26 cellular contexts compared by ENCODE assay signal in genomic region chr3:87498358-87499080, GRCh38.
DNase-seq lines count a peak whose midpoint lies in the region; ATAC-seq, FAIRE-seq and TF ChIP-seq lines count a peak whose summit lies in the region.
"Had no signal": no experiment of that assay in that cellular context is flagged by ENCODE, and none has a peak within 500 bp of the region (broad histone marks: within the 10 kb centered on the region; RNA-seq: fewer than 3 reads in every experiment).

No MANE protein-coding gene starts in this region.

- H3K27ac ChIP-seq in A549 (no peak overlapping the region), HEK293 (ENCODE audit: extremely low read depth, low read depth, low read length) (no peak overlapping the region), Panc1 (ENCODE audit: low read length) (peak overlapping the region; percentile 69; the same call in 1 of the 2 replicates)
- H3K27ac ChIP-seq: HL-60, KMS-11 had no signal

- no peak overlapping the region for H3K4me3 ChIP-seq in A549
- H3K4me3 ChIP-seq in HEK293 (ENCODE audit: low read depth, low read length) = no peak overlapping the region
- H3K4me3 ChIP-seq in Panc1 (ENCODE audit: low read depth in 2 of 2, low read length in 2 of 2) = no peak overlapping the region
- no peak overlapping the region for H3K4me3 ChIP-seq in foreskin fibroblast (ENCODE audit: low read depth in 1 of 2, low read length in 2 of 2)

- no peaks in the 10 kb centered on the region for H3K27me3 ChIP-seq in Panc1 (ENCODE audit: control insufficient read depth, insufficient read depth, low read length)

- no TSS peak for BruUV-seq in Panc1 (replicated peaks; lab: Mats Ljungman, UMichigan)

- no peak for FAIRE-seq in A549 (lab: Jason Lieb, UNC)
- FAIRE-seq: GM19239, HTR-8/SVneo had no signal

- H3K9me3 ChIP-seq in A549 (no peaks in the 10 kb centered on the region), HEK293 (ENCODE audit: control insufficient read depth, insufficient read depth, low read depth, low read length) (no peaks in the 10 kb centered on the region), Panc1 (ENCODE audit: control insufficient read depth, insufficient read depth, low read depth, low read length) (no peaks in the 10 kb centered on the region)
- H3K9me3 ChIP-seq: SK-N-SH had no signal

- H3K36me3 ChIP-seq in HEK293 (ENCODE audit: control insufficient read depth in 2 of 2, insufficient read depth in 1 of 2, low read length in 2 of 2) (no peaks in the 10 kb centered on the region), Panc1 (ENCODE audit: control insufficient read depth, insufficient read depth, low read length) (no peaks in the 10 kb centered on the region)

- DNase-seq in A549 (ENCODE audit: low read depth in 1 of 2, low spot score in 1 of 2) (no peak), Panc1 (ENCODE audit: low read depth, low spot score) (no peak), foreskin fibroblast (peak; percentile 8 to 41), CD1c-positive myeloid dendritic cell (ENCODE audit: extremely low spot score) (no peak), inferior parietal cortex (ENCODE audit: extremely low spot score) (no peak), T-helper 9 cell (no peak)
- DNase-seq: 8988T; AML-193; C1 segment of cervical spinal cord; Calu3; CD8-positive, alpha-beta memory T cell; GF-D8; IMR-90; NCI-H1417; NCI-H1694 treated with DMSO at 0.1 percent for 48 hours; NCI-H2081 treated with DMSO at 0.1 percent for 48 hours; NCI-H2171 treated with DMSO at 0.1 percent for 48 hours; NCI-H526; RPMI8226; SHP77 treated with DMSO at 0.1 percent for 48 hours; SK-N-SH had no signal

- in situ Hi-C loops in Panc1 (cut with HindIII; ENCODE audit: low pct_unique_long_range_greater_than_20kb, low sequenced_read_pairs) = no loop called here

- intact Hi-C loops in Panc1 (cut with micrococcal nuclease; ENCODE audit: unreplicated experiment) = no loop called here

- 51% methylated on average over 1 of the region's 1 CpG for WGBS in A549 (ENCODE audit: missing lambda C conversion rate)

- ATAC-seq in A549 (no peak), Panc1 (no peak)

- POLR2A ChIA-PET in A549 (lab: Yijun Ruan, JAX) (no interaction called here), HEK293 (lab: Yijun Ruan, JAX) (no interaction called here), Panc1 (lab: Charles Lee) (no interaction called here)

- no peak for TF ChIP-seq EP300 in A549 (IDR thresholded peaks at IDR 0.05)

- TF ChIP-seq POLR2A in A549 (IDR thresholded peaks at IDR 0.05; ENCODE audit: low read length) = no peak

- no peak for TF ChIP-seq RAD21 in A549 (conservative IDR thresholded peaks at IDR 0.05 in 1 of 2, IDR thresholded peaks at IDR 0.05 in 1 of 2)

- TF ChIP-seq CTCF in A549 (IDR thresholded peaks at IDR 0.05) = no peak
- no peak for TF ChIP-seq CTCF in HEK293 (tag by site-specific recombination; IDR thresholded peaks at IDR 0.05)
- no peak for TF ChIP-seq CTCF in Panc1 (IDR thresholded peaks at IDR 0.05)
- TF ChIP-seq CTCF in foreskin fibroblast (IDR thresholded peaks at IDR 0.05; ENCODE audit: low read depth, low read length) = no peak

- H3K4me2 ChIP-seq in A549 = peak overlapping the region; percentile 15; the same call in 2 of the 3 replicates
- H3K4me2 ChIP-seq: KMS-11, SK-N-SH had no signal

- H3K4me1 ChIP-seq in A549 (peaks cover 34% of the 10 kb centered on the region), HEK293 (ENCODE audit: control insufficient read depth, insufficient read depth, low read length) (no peaks in the 10 kb centered on the region), Panc1 (ENCODE audit: control insufficient read depth, insufficient read depth, low read length) (no peaks in the 10 kb centered on the region)

- CTCF ChIA-PET in A549 (lab: Yijun Ruan, JAX) (interaction anchor here (1.0 kb wide), 2 partner anchors 12 to 239 kb away, joined by 3 read pairs; no protein-coding TSS in a partner anchor), HEK293 (lab: Yijun Ruan, JAX) (no interaction called here), Panc1 (lab: Charles Lee) (no interaction called here)

TF ChIP-seq in A549, 52 proteins besides CTCF, POLR2A, EP300 and RAD21:
- TF ChIP-seq MAFK (IDR thresholded peaks at IDR 0.05; ENCODE audit: partially characterized antibody) (peak; percentile 39), RARB (CRISPR knock-in tag; IDR thresholded peaks at IDR 0.05) (no peak), TP53 (CRISPR knock-in tag; IDR thresholded peaks at IDR 0.05) (no peak)

TF ChIP-seq in HEK293, 187 proteins besides CTCF, POLR2A, EP300 and RAD21:
- TF ChIP-seq FEZF1 (tag by site-specific recombination; IDR thresholded peaks at IDR 0.05) = peak; percentile 29
- no peak for TF ChIP-seq ZNF138 (tag by site-specific recombination; IDR thresholded peaks at IDR 0.05; ENCODE audit: borderline replicate concordance)
- no peak for TF ChIP-seq ZSCAN4 (tag by site-specific recombination; IDR thresholded peaks at IDR 0.05)
- 0 out of 2 replicates have a peak, but pooled peaks have one; percentile 31 for TF ChIP-seq SP7 (tag by site-specific recombination; IDR thresholded peaks at IDR 0.05)
- TF ChIP-seq ZNF366 (tag by site-specific recombination; conservative IDR thresholded peaks at IDR 0.05) = peak; percentile 51

Comparison
In these comparisons a context has a peak if more than half of its experiments do, and no peak if none do; other contexts are left out.
1. DNase-seq: peak in foreskin fibroblast (2 of 2); none in A549 (0 of 2), Panc1 (single experiment), CD1c-positive myeloid dendritic cell (single experiment), inferior parietal cortex (single experiment) and T-helper 9 cell (single experiment).